Comparison of ENCODE assay signal across 23 cellular contexts in the genomic region with DNA sequence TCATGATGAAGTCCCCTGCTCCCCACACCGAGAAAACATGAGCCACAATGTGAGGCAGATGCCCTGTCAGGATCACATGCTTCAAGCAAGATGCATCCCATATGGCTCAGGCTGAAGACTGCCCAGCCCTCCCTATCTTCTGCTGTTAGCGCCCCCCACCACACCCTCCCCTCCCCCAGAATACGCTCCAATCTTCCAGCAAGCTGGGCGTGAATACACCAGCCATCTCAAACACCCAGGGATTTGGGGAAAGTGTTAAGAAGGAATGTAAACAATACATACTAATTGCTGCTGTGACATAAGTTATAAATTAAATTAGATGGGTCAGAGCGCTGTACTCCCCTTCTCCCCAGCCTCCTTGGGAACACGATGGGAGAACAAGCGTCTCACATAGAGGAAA. TPM values are rescaled to one million over a fixed set of nuclear protein-coding genes. Genes with fewer than 3 reads are reported as not detected.
DNase-seq lines count a peak whose midpoint lies in the region; ATAC-seq and TF ChIP-seq lines count a peak whose summit lies in the region.
"Had no signal": no experiment of that assay in that cellular context is flagged by ENCODE, and none has a peak within 500 bp of the region (broad histone marks: within the 10 kb centered on the region; RNA-seq: fewer than 3 reads in every experiment).

No MANE protein-coding gene starts in this region.

- H2AFZ ChIP-seq in mesenchymal stem cell (ENCODE audit: low read depth, low read length) = no peak overlapping the region
- H2AFZ ChIP-seq: GM23248 had no signal

- no peak overlapping the region for H2BK5ac ChIP-seq in mesenchymal stem cell (ENCODE audit: low read depth, low read length, poor library complexity, severe bottlenecking)

- no peak overlapping the region for H2AK5ac ChIP-seq in mesenchymal stem cell (ENCODE audit: low read length, severe bottlenecking)

- H3K4me1 ChIP-seq in HEK293 (ENCODE audit: control insufficient read depth, insufficient read depth, low read length) (no peaks in the 10 kb centered on the region), mesenchymal stem cell (ENCODE audit: control insufficient read depth, insufficient read depth, low read depth, low read length) (no peaks in the 10 kb centered on the region)

- H3K36me3 ChIP-seq in HEK293 (ENCODE audit: control insufficient read depth in 2 of 2, insufficient read depth in 1 of 2, low read length in 2 of 2) = no peaks in the 10 kb centered on the region
- H3K36me3 ChIP-seq in mesenchymal stem cell (ENCODE audit: control insufficient read depth in 1 of 2, insufficient read depth in 2 of 2, low read depth in 1 of 2, low read length in 2 of 2) = no peaks in the 10 kb centered on the region
- H3K36me3 ChIP-seq: BLaER1 had no signal

- TF ChIP-seq CTCF in HEK293 (tag by site-specific recombination; IDR thresholded peaks at IDR 0.05) = no peak

- H3K27me3 ChIP-seq in mesenchymal stem cell (ENCODE audit: control insufficient read depth in 1 of 2, insufficient read depth in 1 of 2, low read length in 2 of 2) = no peaks in the 10 kb centered on the region
- H3K27me3 ChIP-seq: BLaER1 had no signal

- H4K8ac ChIP-seq in mesenchymal stem cell (ENCODE audit: low read length) = no peak overlapping the region

- 87% methylated on average over 4 of the region's 7 CpGs for WGBS in mesenchymal stem cell

- ATAC-seq in HG03520 (IDR thresholded peaks at IDR 0.05; ENCODE audit: unreplicated experiment) = no peak
- ATAC-seq in HG03095 (IDR thresholded peaks at IDR 0.05; ENCODE audit: unreplicated experiment) = no peak
- no peak for ATAC-seq in HG03460 (IDR thresholded peaks at IDR 0.05; ENCODE audit: unreplicated experiment)
- ATAC-seq: GM12878, K562 had no signal

- no peak overlapping the region for H3K14ac ChIP-seq in mesenchymal stem cell (ENCODE audit: low read length in 2 of 2)

- no peak overlapping the region for H3K27ac ChIP-seq in HEK293 (ENCODE audit: extremely low read depth, low read depth, low read length)
- H3K27ac ChIP-seq in cingulate gyrus (ENCODE audit: low read depth, low read length) = peak overlapping the region; percentile 48
- H3K27ac ChIP-seq in mesenchymal stem cell (ENCODE audit: low read length, poor library complexity, severe bottlenecking) = no peak overlapping the region
- H3K27ac ChIP-seq: BLaER1, GM23248, HL-60 had no signal

- H3K18ac ChIP-seq in mesenchymal stem cell (ENCODE audit: low read depth in 1 of 2, low read length in 2 of 2) = no peak overlapping the region

- H2BK15ac ChIP-seq in mesenchymal stem cell (ENCODE audit: low read depth, poor library complexity, severe bottlenecking) = peak overlapping the region; percentile 20

- H2BK12ac ChIP-seq in mesenchymal stem cell (ENCODE audit: low read length in 2 of 2) = no peak overlapping the region

- no peak overlapping the region for H3K4ac ChIP-seq in mesenchymal stem cell (ENCODE audit: low read depth in 1 of 2, low read length in 2 of 2)

- no peak overlapping the region for H3K4me2 ChIP-seq in mesenchymal stem cell (ENCODE audit: low read length, poor library complexity, severe bottlenecking)

- H4K91ac ChIP-seq in mesenchymal stem cell (ENCODE audit: low read length) = no peak overlapping the region

- H2BK120ac ChIP-seq in mesenchymal stem cell (ENCODE audit: low read depth, low read length) = no peak overlapping the region

- no peak overlapping the region for H3K9ac ChIP-seq in mesenchymal stem cell (ENCODE audit: low read length)
- H3K9ac ChIP-seq: BLaER1, GM23248 had no signal

- CTCF ChIA-PET in HEK293 (lab: Yijun Ruan, JAX) = interaction anchor here (0.6 kb wide), 1 partner anchor 69 kb away, joined by 3 read pairs; no protein-coding TSS in a partner anchor

- no peak overlapping the region for H3K4me3 ChIP-seq in HEK293 (ENCODE audit: low read depth, low read length)
- H3K4me3 ChIP-seq in mesenchymal stem cell (ENCODE audit: insufficient read depth in 1 of 2, low read depth in 1 of 2, low read length in 2 of 2) = no peak overlapping the region
- H3K4me3 ChIP-seq: BLaER1, GM12878, GM23248, K562 had no signal

- H3K9me3 ChIP-seq in HEK293 (ENCODE audit: control insufficient read depth, insufficient read depth, low read depth, low read length) = no peaks in the 10 kb centered on the region
- H3K9me3 ChIP-seq in mesenchymal stem cell (ENCODE audit: control insufficient read depth, low read length) = no peaks in the 10 kb centered on the region
- H3K9me3 ChIP-seq: BLaER1 had no signal

- DNase-seq in NCI-H524 treated with DMSO at 0.1 percent for 48 hours (lab: John Stamatoyannopoulos, UW) (peak; percentile 0), mesenchymal stem cell (no peak), NK-92 (lab: John Stamatoyannopoulos, UW; ENCODE audit: unreplicated experiment) (no peak)
- DNase-seq: 8988T; CD4-positive, alpha-beta memory T cell; DMS53; DND-41; EL; GM23248; HCEC 1CT; HFFc6; IMR-90 had no signal

- no peaks in the 10 kb centered on the region for H3K79me1 ChIP-seq in mesenchymal stem cell (replicated peaks; ENCODE audit: low read length, poor library complexity, severe bottlenecking)

- no peak overlapping the region for H3K23ac ChIP-seq in mesenchymal stem cell (ENCODE audit: low read length in 2 of 2)

- POLR2A ChIA-PET in HEK293 (lab: Yijun Ruan, JAX) = no interaction called here

TF ChIP-seq in HEK293, 187 proteins besides CTCF, POLR2A, EP300 and RAD21:
- TF ChIP-seq WT1 (tag by site-specific recombination; IDR thresholded peaks at IDR 0.05) (0 out of 2 replicates have a peak, but pooled peaks have one; percentile 17), ZXDB (tag by site-specific recombination; IDR thresholded peaks at IDR 0.05) (no peak), SP3 (tag by site-specific recombination; IDR thresholded peaks at IDR 0.05) (no peak), ZNF10 (tag by site-specific recombination; IDR thresholded peaks at IDR 0.05) (no peak), ZNF146 (tag by site-specific recombination; IDR thresholded peaks at IDR 0.05) (no peak)

RNA-seq across cellular contexts. Expression of a gene that starts 55.7 kb away (rescaled TPM):
- 0.10 TPM for polyA plus RNA-seq in mesenchymal stem cell (2013, experiment 1 of 2)
- 0.10 TPM for polyA plus RNA-seq in mesenchymal stem cell (2013, experiment 2 of 2)
- polyA plus RNA-seq: AG04450; CD14-positive monocyte; CD4-positive, alpha-beta memory T cell; GM23248; IMR-90; K562 had no signal
